Comparison of ENCODE assay signal across 8 cellular contexts in the genomic region with DNA sequence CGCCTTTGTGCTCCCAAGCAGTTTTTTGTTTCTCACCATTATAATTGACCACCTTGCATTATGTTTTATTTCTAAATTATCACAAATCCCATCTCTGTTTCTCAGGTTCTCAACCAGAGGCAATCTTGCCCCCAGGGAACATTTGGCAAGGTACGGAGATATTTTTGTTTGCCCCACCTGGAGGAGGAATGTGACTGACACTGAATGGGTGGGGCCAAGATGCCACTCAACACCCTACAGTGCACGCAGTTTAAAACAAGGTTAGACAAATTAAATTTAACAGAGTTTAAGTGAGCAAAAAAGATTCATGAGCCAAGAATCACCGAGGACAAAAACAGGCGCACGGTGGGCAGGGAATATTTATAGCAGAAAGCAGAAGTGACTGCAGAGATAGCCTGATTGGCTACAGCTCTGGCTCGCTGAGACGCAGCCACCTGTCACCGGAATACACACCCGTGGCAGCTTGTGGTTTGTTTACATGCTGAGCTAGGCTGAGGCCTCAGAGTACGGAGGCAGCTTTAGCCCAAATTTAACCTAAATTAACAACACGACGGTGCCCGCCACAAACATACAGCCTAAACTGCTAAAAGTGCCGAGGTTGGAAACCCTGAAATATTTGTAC.
A peak's percentile ranks its signal among the peaks of the same experiment; 100 is the strongest.
DNase-seq lines count a peak whose midpoint lies in the region; ATAC-seq and TF ChIP-seq lines count a peak whose summit lies in the region.

No MANE protein-coding gene starts in this region.

- 74% methylated on average over 15 of the region's 15 CpGs for WGBS in smooth muscle cell (ENCODE audit: low lambda C conversion rate)

- no peak for TF ChIP-seq CTCF in PC-9 (conservative IDR thresholded peaks at IDR 0.05)
- no peak for TF ChIP-seq CTCF in smooth muscle cell (IDR thresholded peaks at IDR 0.05; ENCODE audit: borderline replicate concordance, insufficient read depth, poor library complexity, severe bottlenecking)

- no peaks in the 10 kb centered on the region for H3K36me3 ChIP-seq in CD8-positive, alpha-beta memory T cell (ENCODE audit: insufficient read depth, low read length)
- H3K36me3 ChIP-seq in PC-9 (ENCODE audit: low read depth) = no peaks in the 10 kb centered on the region
- no peaks in the 10 kb centered on the region for H3K36me3 ChIP-seq in smooth muscle cell (ENCODE audit: low read depth)

- no TSS peak for BruUV-seq in PC-9 (replicated peaks; lab: Mats Ljungman, UMichigan)

- ATAC-seq in GM19397 (IDR thresholded peaks at IDR 0.05; ENCODE audit: unreplicated experiment) (peak; percentile 97), HG03354 (IDR thresholded peaks at IDR 0.05; ENCODE audit: poor library complexity, severe bottlenecking, unreplicated experiment) (peak; percentile 99)

- no peaks in the 10 kb centered on the region for H3K36me3 Mint-ChIP-seq in CD8-positive, alpha-beta memory T cell

- no peaks in the 10 kb centered on the region for H3K9me3 ChIP-seq in CD8-positive, alpha-beta memory T cell (ENCODE audit: low read length)
- H3K9me3 ChIP-seq in PC-9 (ENCODE audit: insufficient read depth, low read depth) (no peaks in the 10 kb centered on the region), smooth muscle cell (replicated peaks; ENCODE audit: low read depth) (no peaks in the 10 kb centered on the region)

- peak overlapping the region; percentile 37 for H3K4me2 ChIP-seq in PC-9
- H3K4me2 ChIP-seq in smooth muscle cell = no peak overlapping the region

- H3K4me1 Mint-ChIP-seq in CD8-positive, alpha-beta memory T cell = peaks cover 31 to 45% (median 37%) of the 10 kb centered on the region in 3 donors

- peak overlapping the region; percentile 58 for H3K27ac ChIP-seq in CD8-positive, alpha-beta memory T cell (ENCODE audit: low read depth, low read length)
- H3K27ac ChIP-seq in PC-9 (peak overlapping the region; percentile 67), smooth muscle cell (ENCODE audit: low read depth) (no peak overlapping the region)

- H2AFZ ChIP-seq in PC-9 = peak overlapping the region; percentile 40; the same call in 1 of the 2 replicates
- no peak overlapping the region for H2AFZ ChIP-seq in smooth muscle cell (ENCODE audit: low read depth)

- H3K79me2 ChIP-seq in PC-9 (ENCODE audit: low read depth) = no peaks in the 10 kb centered on the region
- no peaks in the 10 kb centered on the region for H3K79me2 ChIP-seq in smooth muscle cell (ENCODE audit: low read depth)

- H3K9me3 Mint-ChIP-seq in CD8-positive, alpha-beta memory T cell = peaks cover 0 to 2% (median 0%) of the 10 kb centered on the region in 5 donors

- DNase-seq in CD8-positive, alpha-beta memory T cell = peak; percentile 63 to 88 (median 82)
- DNase-seq in PC-9 (peak; percentile 61 to 89), erythroblast (lab: John Stamatoyannopoulos, UW) (no peak), smooth muscle cell (lab: John Stamatoyannopoulos, UW; ENCODE audit: unreplicated experiment) (no peak)
- DNase-seq in activated gamma-delta T cell treated with anti-CD3 and anti-CD28 coated beads, Interleukin-2, amount 50 U/mL, for 16 hours (ENCODE audit: low read depth) = peak; percentile 30
- peak; percentile 23 to 26 for DNase-seq in stimulated activated CD4-positive, alpha-beta T cell treated with anti-CD3 and anti-CD28 coated beads, Interleukin-15, amount 100 ng/mL, for 48 hours (ENCODE audit: low read depth in 2 of 2)

- H3K4me1 ChIP-seq in CD8-positive, alpha-beta memory T cell (ENCODE audit: insufficient read depth, low read length) = peaks cover 20% of the 10 kb centered on the region
- peaks cover 13% of the 10 kb centered on the region; the same call in 1 of the 2 replicates for H3K4me1 ChIP-seq in PC-9 (replicated peaks; ENCODE audit: insufficient read depth)
- no peaks in the 10 kb centered on the region for H3K4me1 ChIP-seq in smooth muscle cell (ENCODE audit: low read depth)

- CTCF ChIA-PET in CD8-positive, alpha-beta memory T cell (lab: Charles Lee) = interaction anchor here (0.7 to 1.5 kb wide), 5 partner anchors 8 to 239 kb away, joined by 3 to 6 read pairs (median 4); a partner anchor contains a TSS
- CTCF ChIA-PET in PC-9 (lab: Charles Lee) = no interaction called here

- H4K20me1 ChIP-seq in PC-9 (ENCODE audit: insufficient read depth) = no peaks in the 10 kb centered on the region
- no peaks in the 10 kb centered on the region for H4K20me1 ChIP-seq in smooth muscle cell (ENCODE audit: low read depth)

- intact Hi-C loops in PC-9 (cut with micrococcal nuclease; ENCODE audit: unreplicated experiment) = loop anchor here (1.0 kb wide), 1 partner anchor 13 kb away; no protein-coding TSS in a partner anchor

- H3K9me2 ChIP-seq in PC-9 (ENCODE audit: insufficient read depth) = no peaks in the 10 kb centered on the region

- peak overlapping the region; percentile 77 to 92 (median 87) for H3K4me3 Mint-ChIP-seq in CD8-positive, alpha-beta memory T cell

- H3K4me3 ChIP-seq in CD8-positive, alpha-beta memory T cell (ENCODE audit: low read length) = peak overlapping the region; percentile 46
- peak overlapping the region; percentile 13; the same call in 1 of the 2 replicates for H3K4me3 ChIP-seq in PC-9
- no peak overlapping the region for H3K4me3 ChIP-seq in smooth muscle cell

- no peak for TF ChIP-seq POLR2A in erythroblast (IDR thresholded peaks at IDR 0.05; ENCODE audit: low read length)

- H3F3A ChIP-seq in PC-9 (ENCODE audit: insufficient read depth, low read depth) (peaks cover 16% of the 10 kb centered on the region), smooth muscle cell (ENCODE audit: low read depth) (no peaks in the 10 kb centered on the region)

- H3K27me3 ChIP-seq in CD8-positive, alpha-beta memory T cell (ENCODE audit: insufficient read depth, low read length, poor library complexity, severe bottlenecking) = no peaks in the 10 kb centered on the region
- no peaks in the 10 kb centered on the region for H3K27me3 ChIP-seq in PC-9 (ENCODE audit: insufficient read depth, low read depth)
- H3K27me3 ChIP-seq in smooth muscle cell (ENCODE audit: low read depth) = no peaks in the 10 kb centered on the region

- no peak overlapping the region for H3K9ac ChIP-seq in smooth muscle cell (ENCODE audit: low read depth)

- POLR2A ChIA-PET in CD8-positive, alpha-beta memory T cell (lab: Charles Lee) = interaction anchor here (1.1 kb wide), 1 partner anchor 8 kb away, joined by 4 read pairs; no protein-coding TSS in a partner anchor
- POLR2A ChIA-PET in PC-9 (lab: Charles Lee; ENCODE audit: unreplicated experiment) = interaction anchor here (0.7 kb wide), 1 partner anchor 219 kb away, joined by 8 read pairs; no protein-coding TSS in a partner anchor

- peak overlapping the region; percentile 86 to 99 (median 98) for H3K27ac Mint-ChIP-seq in CD8-positive, alpha-beta memory T cell

- no peaks in the 10 kb centered on the region for H3K27me3 Mint-ChIP-seq in CD8-positive, alpha-beta memory T cell

Comparison
In these comparisons a context has a peak if more than half of its experiments do, and no peak if none do; other contexts are left out.
1. DNase-seq: peak in CD8-positive, alpha-beta memory T cell (5 of 5), PC-9 (2 of 2), activated gamma-delta T cell treated with anti-CD3 and anti-CD28 coated beads, Interleukin-2, amount 50 U/mL, for 16 hours (single experiment) and stimulated activated CD4-positive, alpha-beta T cell treated with anti-CD3 and anti-CD28 coated beads, Interleukin-15, amount 100 ng/mL, for 48 hours (2 of 2); none in erythroblast (0 of 2) and smooth muscle cell (single experiment).